In the genomic region with DNA sequence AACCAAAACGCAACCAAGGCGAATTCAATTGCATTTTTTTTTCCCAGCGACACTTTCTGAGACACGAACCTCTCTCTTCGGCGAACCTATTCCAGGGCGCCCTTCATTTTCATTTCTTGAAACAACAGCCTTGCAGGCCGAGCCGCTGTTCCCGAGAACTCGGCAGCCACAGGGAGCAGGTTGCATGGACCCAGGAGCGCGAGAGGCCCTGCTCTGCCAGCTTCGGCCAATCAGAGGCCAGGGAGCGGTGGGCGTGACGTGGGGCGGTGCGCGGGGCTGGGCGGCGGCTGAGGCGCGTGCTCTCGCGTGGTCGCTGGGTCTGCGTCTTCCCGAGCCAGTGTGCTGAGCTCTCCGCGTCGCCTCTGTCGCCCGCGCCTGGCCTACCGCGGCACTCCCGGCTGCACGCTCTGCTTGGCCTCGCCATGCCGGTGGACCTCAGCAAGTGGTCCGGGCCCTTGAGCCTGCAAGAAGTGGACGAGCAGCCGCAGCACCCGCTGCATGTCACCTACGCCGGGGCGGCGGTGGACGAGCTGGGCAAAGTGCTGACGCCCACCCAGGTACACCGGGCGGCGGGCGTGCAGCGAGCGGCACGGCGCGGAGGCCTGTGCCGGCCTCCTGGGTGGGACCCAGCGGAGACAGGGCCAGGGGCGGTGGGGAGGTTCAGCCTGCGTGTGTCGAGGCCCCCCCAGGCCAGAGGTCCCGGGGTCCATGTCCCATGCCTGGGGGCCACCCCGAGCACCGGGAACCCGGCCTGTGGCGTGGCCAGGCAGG, we compare ENCODE assay signal across 8 cellular contexts. TPM values are rescaled to one million over a fixed set of nuclear protein-coding genes. Genes with fewer than 3 reads are reported as not detected.
DNase-seq lines count a peak whose midpoint lies in the region; ATAC-seq and TF ChIP-seq lines count a peak whose summit lies in the region.

A gene (plus strand): TSS at position 337 of the 771 bp plus-strand sequence. CDS start 86 bp downstream, at position 423.

- DNase-seq in GM04504 (ENCODE audit: low read depth) (peak; percentile 85), HEK293T (ENCODE audit: extremely low spot score) (peak; percentile 92), MV-4-11 (lab: John Stamatoyannopoulos, UW) (peak; percentile 87), globus pallidus (ENCODE audit: low spot score) (peak; percentile 95), occipital lobe (lab: John Stamatoyannopoulos, UW) (peak; percentile 97), suprapubic skin (ENCODE audit: low spot score in 2 of 2) (peak; percentile 95 to 96)

- peak within 1 kb of the TSS; percentile 93 for H3K27ac Mint-ChIP-seq in activated naive CD4-positive, alpha-beta T cell treated with anti-CD3 and anti-CD28 coated beads, Interleukin-2, amount 50 U/mL, for 24 hours

- H3K27me3 ChIP-seq in suprapubic skin = no peaks in the 10 kb centered on the region

- WGBS in suprapubic skin = under 1% methylated on average over 8 of the region's 70 CpGs

- POLR2A ChIA-PET in HEK293T (lab: Yijun Ruan, JAX) = interaction anchor here (0.8 to 2.3 kb wide), 12 partner anchors 11 to 242 kb away, joined by 3 to 12 read pairs (median 4); a partner anchor contains a TSS

- H3K4me1 Mint-ChIP-seq in activated naive CD4-positive, alpha-beta T cell treated with anti-CD3 and anti-CD28 coated beads, Interleukin-2, amount 50 U/mL, for 24 hours = peaks cover 35% of the 10 kb centered on the region

- H3K4me3 ChIP-seq in suprapubic skin = peak within 1 kb of the TSS; percentile 85

- peak within 1 kb of the TSS; percentile 91 for H3K27ac ChIP-seq in suprapubic skin

- H3K4me3 Mint-ChIP-seq in activated naive CD4-positive, alpha-beta T cell treated with anti-CD3 and anti-CD28 coated beads, Interleukin-2, amount 50 U/mL, for 24 hours = peak within 1 kb of the TSS; percentile 98

- peaks cover 7% of the 10 kb centered on the region for H3K36me3 Mint-ChIP-seq in activated naive CD4-positive, alpha-beta T cell treated with anti-CD3 and anti-CD28 coated beads, Interleukin-2, amount 50 U/mL, for 24 hours

- peaks cover 36% of the 10 kb centered on the region for H3K4me1 ChIP-seq in suprapubic skin

- TF ChIP-seq CTCF in suprapubic skin (IDR thresholded peaks at IDR 0.05) = no peak

- no peaks in the 10 kb centered on the region for H3K9me3 ChIP-seq in suprapubic skin

- no peak for TF ChIP-seq EP300 in suprapubic skin (IDR thresholded peaks at IDR 0.05)

- CTCF ChIA-PET in HEK293T (lab: Yijun Ruan, JAX) = interaction anchor here (1.0 to 1.2 kb wide), 2 partner anchors 15 to 242 kb away, joined by 3 to 6 read pairs; no protein-coding TSS in a partner anchor

- peak; percentile 100 for ATAC-seq in SK-N-SH treated with all-trans-retinoic acid at 6 μM for 48 hours

- no peaks in the 10 kb centered on the region for H3K27me3 Mint-ChIP-seq in activated naive CD4-positive, alpha-beta T cell treated with anti-CD3 and anti-CD28 coated beads, Interleukin-2, amount 50 U/mL, for 24 hours

- peaks cover 27% of the 10 kb centered on the region for H3K36me3 ChIP-seq in suprapubic skin

- peak; percentile 40 to 73 for TF ChIP-seq POLR2A in suprapubic skin (IDR thresholded peaks at IDR 0.05)

- H3K9me3 Mint-ChIP-seq in activated naive CD4-positive, alpha-beta T cell treated with anti-CD3 and anti-CD28 coated beads, Interleukin-2, amount 50 U/mL, for 24 hours = no peaks in the 10 kb centered on the region

TF ChIP-seq in HEK293T, 16 proteins besides CTCF, POLR2A, EP300 and RAD21:
- peak; percentile 72 for TF ChIP-seq TARDBP (IDR thresholded peaks at IDR 0.05)
- no peak for TF ChIP-seq SP1 (IDR thresholded peaks at IDR 0.05)
- TF ChIP-seq FOXM1 (IDR thresholded peaks at IDR 0.05; ENCODE audit: borderline replicate concordance) = no peak
- TF ChIP-seq ELF4 (IDR thresholded peaks at IDR 0.05) = no peak
- peak; percentile 84 for TF ChIP-seq L3MBTL2 (conservative IDR thresholded peaks at IDR 0.05)

TF ChIP-seq in SK-N-SH treated with all-trans-retinoic acid at 6 μM for 48 hours, 23 proteins besides CTCF, POLR2A, EP300 and RAD21:
- no peak for TF ChIP-seq ZNF8 (CRISPR knock-in tag; IDR thresholded peaks at IDR 0.05)
- TF ChIP-seq ZC3H10 (CRISPR knock-in tag; IDR thresholded peaks at IDR 0.05) = no peak
- no peak for TF ChIP-seq SNAI2 (CRISPR knock-in tag; IDR thresholded peaks at IDR 0.05)
- TF ChIP-seq PPARA (CRISPR knock-in tag; IDR thresholded peaks at IDR 0.05; ENCODE audit: borderline replicate concordance) = no peak
- no peak for TF ChIP-seq ZFP30 (CRISPR knock-in tag; IDR thresholded peaks at IDR 0.05)
- TF ChIP-seq ZNF70 (CRISPR knock-in tag; IDR thresholded peaks at IDR 0.05) = no peak
- TF ChIP-seq ARNTL (CRISPR knock-in tag; IDR thresholded peaks at IDR 0.05; ENCODE audit: borderline replicate concordance, low read depth) = no peak
- TF ChIP-seq, protein P1, sequence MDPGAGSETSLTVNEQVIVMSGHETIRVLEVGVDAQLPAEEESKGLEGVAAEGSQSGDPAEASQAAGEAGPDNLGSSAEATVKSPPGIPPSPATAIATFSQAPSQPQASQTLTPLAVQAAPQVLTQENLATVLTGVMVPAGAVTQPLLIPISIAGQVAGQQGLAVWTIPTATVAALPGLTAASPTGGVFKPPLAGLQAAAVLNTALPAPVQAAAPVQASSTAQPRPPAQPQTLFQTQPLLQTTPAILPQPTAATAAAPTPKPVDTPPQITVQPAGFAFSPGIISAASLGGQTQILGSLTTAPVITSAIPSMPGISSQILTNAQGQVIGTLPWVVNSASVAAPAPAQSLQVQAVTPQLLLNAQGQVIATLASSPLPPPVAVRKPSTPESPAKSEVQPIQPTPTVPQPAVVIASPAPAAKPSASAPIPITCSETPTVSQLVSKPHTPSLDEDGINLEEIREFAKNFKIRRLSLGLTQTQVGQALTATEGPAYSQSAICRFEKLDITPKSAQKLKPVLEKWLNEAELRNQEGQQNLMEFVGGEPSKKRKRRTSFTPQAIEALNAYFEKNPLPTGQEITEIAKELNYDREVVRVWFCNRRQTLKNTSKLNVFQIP (CRISPR knock-in tag; IDR thresholded peaks at IDR 0.05; ENCODE audit: borderline replicate concordance, low read depth) = no peak
- TF ChIP-seq, protein P2, sequence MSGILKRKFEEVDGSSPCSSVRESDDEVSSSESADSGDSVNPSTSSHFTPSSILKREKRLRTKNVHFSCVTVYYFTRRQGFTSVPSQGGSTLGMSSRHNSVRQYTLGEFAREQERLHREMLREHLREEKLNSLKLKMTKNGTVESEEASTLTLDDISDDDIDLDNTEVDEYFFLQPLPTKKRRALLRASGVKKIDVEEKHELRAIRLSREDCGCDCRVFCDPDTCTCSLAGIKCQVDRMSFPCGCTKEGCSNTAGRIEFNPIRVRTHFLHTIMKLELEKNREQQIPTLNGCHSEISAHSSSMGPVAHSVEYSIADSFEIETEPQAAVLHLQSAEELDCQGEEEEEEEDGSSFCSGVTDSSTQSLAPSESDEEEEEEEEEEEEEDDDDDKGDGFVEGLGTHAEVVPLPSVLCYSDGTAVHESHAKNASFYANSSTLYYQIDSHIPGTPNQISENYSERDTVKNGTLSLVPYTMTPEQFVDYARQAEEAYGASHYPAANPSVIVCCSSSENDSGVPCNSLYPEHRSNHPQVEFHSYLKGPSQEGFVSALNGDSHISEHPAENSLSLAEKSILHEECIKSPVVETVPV (CRISPR knock-in tag; IDR thresholded peaks at IDR 0.05) = no peak

RNA-seq across cellular contexts. Expression of the gene that starts here (rescaled TPM):
- total RNA-seq in occipital lobe (266 TPM), suprapubic skin (100 to 1,000 TPM; 260 to 443 (median 311) TPM)

Comparison
In these comparisons a context has a peak if more than half of its experiments do, and no peak if none do; other contexts are left out.
1. Peak in every context shown above with its lines: DNase-seq, ATAC-seq, H3K4me3 ChIP-seq and H3K27ac ChIP-seq.